Comparison of ENCODE assay signal across 13 cellular contexts in the genomic region with DNA sequence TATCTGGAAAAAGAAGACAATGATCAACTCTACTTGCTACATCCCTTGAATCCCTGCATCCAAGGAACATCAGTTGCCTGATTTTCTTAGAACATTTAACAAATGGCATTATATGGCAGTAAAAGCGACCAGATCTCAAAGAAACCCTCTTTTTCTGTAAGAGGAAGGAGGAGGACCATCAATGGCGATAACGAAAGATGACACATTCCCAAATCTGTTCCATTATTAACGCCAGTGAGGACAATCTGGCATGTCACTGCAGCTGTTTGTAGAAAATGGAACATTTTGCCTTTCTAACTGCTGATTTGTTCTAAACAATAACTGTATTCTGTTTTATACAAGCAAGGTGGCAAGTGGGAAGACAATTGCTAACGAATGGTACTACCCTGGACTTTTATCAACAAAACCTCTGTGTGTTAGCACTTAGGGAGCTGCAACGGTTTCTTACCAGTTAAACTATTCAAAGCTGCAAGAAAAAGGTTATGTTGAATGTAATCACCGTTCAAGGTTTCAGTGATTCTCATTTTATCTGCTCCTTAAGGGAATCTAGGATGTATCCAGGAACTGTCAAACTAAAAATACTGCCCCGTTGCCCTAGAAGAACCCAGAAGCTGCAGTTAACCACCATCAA.
DNase-seq lines count a peak whose midpoint lies in the region; ATAC-seq and TF ChIP-seq lines count a peak whose summit lies in the region.
"Had no signal": no experiment of that assay in that cellular context is flagged by ENCODE, and none has a peak within 500 bp of the region (broad histone marks: within the 10 kb centered on the region; RNA-seq: fewer than 3 reads in every experiment).

No MANE protein-coding gene starts in this region.

- POLR2A ChIA-PET in activated naive CD8-positive, alpha-beta T cell treated with anti-CD3 and anti-CD28 coated beads, Interleukin-2, amount 10 ng/mL, durations not matched to agents 7 days and 5 days (lab: Charles Lee), result no interaction called here

- H3K4me1 Mint-ChIP-seq in activated naive CD8-positive, alpha-beta T cell treated with anti-CD3 and anti-CD28 coated beads, Interleukin-2, amount 10 ng/mL, durations not matched to agents 7 days and 5 days, result peaks cover 20% of the 10 kb centered on the region
- peaks cover 35% of the 10 kb centered on the region for H3K4me1 Mint-ChIP-seq in activated naive CD8-positive, alpha-beta T cell treated with anti-CD3 and anti-CD28 coated beads, Interleukin-2, amount 50 U/mL, for 24 hours
- H3K4me1 Mint-ChIP-seq in glutamatergic neuron (ENCODE audit: low read depth, unreplicated experiment), result peaks cover 29% of the 10 kb centered on the region

- H3K36me3 Mint-ChIP-seq in activated naive CD8-positive, alpha-beta T cell treated with anti-CD3 and anti-CD28 coated beads, Interleukin-2, amount 10 ng/mL, durations not matched to agents 7 days and 5 days, result peaks cover 10% of the 10 kb centered on the region
- peaks cover 30% of the 10 kb centered on the region for H3K36me3 Mint-ChIP-seq in activated naive CD8-positive, alpha-beta T cell treated with anti-CD3 and anti-CD28 coated beads, Interleukin-2, amount 50 U/mL, for 24 hours (ENCODE audit: low read depth)
- peaks cover 9% of the 10 kb centered on the region for H3K36me3 Mint-ChIP-seq in glutamatergic neuron (ENCODE audit: unreplicated experiment)

- no peaks in the 10 kb centered on the region for H3K27me3 Mint-ChIP-seq in activated naive CD8-positive, alpha-beta T cell treated with anti-CD3 and anti-CD28 coated beads, Interleukin-2, amount 10 ng/mL, durations not matched to agents 7 days and 5 days
- H3K27me3 Mint-ChIP-seq in activated naive CD8-positive, alpha-beta T cell treated with anti-CD3 and anti-CD28 coated beads, Interleukin-2, amount 50 U/mL, for 24 hours, result no peaks in the 10 kb centered on the region
- H3K27me3 Mint-ChIP-seq in glutamatergic neuron (ENCODE audit: unreplicated experiment), result peaks cover 2% of the 10 kb centered on the region

- ATAC-seq in activated naive CD8-positive, alpha-beta T cell treated with anti-CD3 and anti-CD28 coated beads, Interleukin-2, amount 10 ng/mL, durations not matched to agents 7 days and 5 days (ENCODE audit: low read depth), result no peak
- ATAC-seq in activated naive CD8-positive, alpha-beta T cell treated with anti-CD3 and anti-CD28 coated beads, Interleukin-2, amount 50 U/mL, for 24 hours, result no peak
- ATAC-seq in HG03432 (IDR thresholded peaks at IDR 0.05; ENCODE audit: unreplicated experiment), result peak; percentile 3
- no peak for ATAC-seq in GM19324 (IDR thresholded peaks at IDR 0.05; ENCODE audit: low FRiP score, unreplicated experiment)
- ATAC-seq: A549 had no signal

- no peak for DNase-seq in activated naive CD8-positive, alpha-beta T cell treated with anti-CD3 and anti-CD28 coated beads, Interleukin-2, amount 10 ng/mL, durations not matched to agents 7 days and 5 days
- no peak for DNase-seq in activated naive CD8-positive, alpha-beta T cell treated with anti-CD3 and anti-CD28 coated beads, Interleukin-2, amount 50 U/mL, for 24 hours
- no peak for DNase-seq in glutamatergic neuron
- peak; percentile 81 for DNase-seq in superior temporal gyrus (ENCODE audit: extremely low spot score)
- DNase-seq in activated CD4-positive, alpha-beta T cell treated with anti-CD3 and anti-CD28 coated beads for 48 hours, result no peak
- DNase-seq in posterior vena cava (ENCODE audit: low spot score), result no peak
- DNase-seq: adrenal gland; mammary epithelial cell; stimulated activated CD4-positive, alpha-beta T cell treated with anti-CD3 and anti-CD28 coated beads, Interleukin-2, amount 100 ng/mL, for 48 hours; upper lobe of right lung had no signal

- intact Hi-C loops in posterior vena cava (cut with DNase I), result no loop called here

- peak overlapping the region; percentile 89 for H3K27ac Mint-ChIP-seq in activated naive CD8-positive, alpha-beta T cell treated with anti-CD3 and anti-CD28 coated beads, Interleukin-2, amount 10 ng/mL, durations not matched to agents 7 days and 5 days
- no peak overlapping the region for H3K27ac Mint-ChIP-seq in activated naive CD8-positive, alpha-beta T cell treated with anti-CD3 and anti-CD28 coated beads, Interleukin-2, amount 50 U/mL, for 24 hours
- peak overlapping the region; percentile 79 for H3K27ac Mint-ChIP-seq in glutamatergic neuron (ENCODE audit: unreplicated experiment)

- no peaks in the 10 kb centered on the region for H3K9me3 Mint-ChIP-seq in activated naive CD8-positive, alpha-beta T cell treated with anti-CD3 and anti-CD28 coated beads, Interleukin-2, amount 10 ng/mL, durations not matched to agents 7 days and 5 days
- no peaks in the 10 kb centered on the region for H3K9me3 Mint-ChIP-seq in activated naive CD8-positive, alpha-beta T cell treated with anti-CD3 and anti-CD28 coated beads, Interleukin-2, amount 50 U/mL, for 24 hours
- H3K9me3 Mint-ChIP-seq in glutamatergic neuron (ENCODE audit: unreplicated experiment), result peaks cover 3% of the 10 kb centered on the region

- TF ChIP-seq CTCF in glutamatergic neuron (IDR thresholded peaks at IDR 0.05; ENCODE audit: partially characterized antibody, unreplicated experiment), result no peak

- H3K4me3 Mint-ChIP-seq in activated naive CD8-positive, alpha-beta T cell treated with anti-CD3 and anti-CD28 coated beads, Interleukin-2, amount 10 ng/mL, durations not matched to agents 7 days and 5 days, result no peak overlapping the region
- H3K4me3 Mint-ChIP-seq in activated naive CD8-positive, alpha-beta T cell treated with anti-CD3 and anti-CD28 coated beads, Interleukin-2, amount 50 U/mL, for 24 hours, result no peak overlapping the region
- H3K4me3 Mint-ChIP-seq in glutamatergic neuron (ENCODE audit: unreplicated experiment), result no peak overlapping the region
